In genomic region chr22:45316796-45317526, GRCh38 we compare ENCODE assay signal across 10 cellular contexts. TPM values are rescaled to one million over a fixed set of nuclear protein-coding genes. Genes with fewer than 3 reads are reported as not detected.
DNase-seq lines count a peak whose midpoint lies in the region; ATAC-seq, FAIRE-seq and TF ChIP-seq lines count a peak whose summit lies in the region.
"Had no signal": no experiment of that assay in that cellular context is flagged by ENCODE, and none has a peak within 500 bp of the region (broad histone marks: within the 10 kb centered on the region; RNA-seq: fewer than 3 reads in every experiment).

No MANE protein-coding gene starts in this region.

- 82% methylated on average over 8 of the region's 9 CpGs for WGBS in mammary epithelial cell (ENCODE audit: low coverage, missing lambda C conversion rate)
- 78 to 82% methylated on average over 9 of the region's 9 CpGs for WGBS in tibial nerve, 2 donors

- H3K79me2 ChIP-seq in mammary epithelial cell (ENCODE audit: insufficient read depth, low read length): peaks cover 93% of the 10 kb centered on the region

- no peak for FAIRE-seq in D721Med (lab: Jason Lieb, UNC)

- H4K20me1 ChIP-seq in mammary epithelial cell (ENCODE audit: insufficient read depth, low read length): no peaks in the 10 kb centered on the region

- H3K9me3 Mint-ChIP-seq in activated T-cell treated with anti-CD3 and anti-CD28 coated beads, Interleukin-2, amount 50 U/mL, for 72 hours: no peaks in the 10 kb centered on the region
- no peaks in the 10 kb centered on the region for H3K9me3 Mint-ChIP-seq in mesothelial cell of epicardium

- H3K36me3 ChIP-seq in mammary epithelial cell (ENCODE audit: insufficient read depth, low read length) (no peaks in the 10 kb centered on the region), tibial nerve (no peaks in the 10 kb centered on the region)

- no peak for TF ChIP-seq CTCF in mammary epithelial cell (conservative IDR thresholded peaks at IDR 0.05 in 1 of 2, IDR thresholded peaks at IDR 0.05 in 1 of 2; ENCODE audit: extremely low read depth in 1 of 2, insufficient read depth in 1 of 2, low read depth in 1 of 2, low read length in 2 of 2)
- TF ChIP-seq CTCF in mesothelial cell of epicardium (IDR thresholded peaks at IDR 0.05; ENCODE audit: unreplicated experiment): no peak
- TF ChIP-seq CTCF in tibial nerve (IDR thresholded peaks at IDR 0.05): no peak
- TF ChIP-seq CTCF in D721Med (IDR thresholded peaks at IDR 0.05; ENCODE audit: insufficient read depth, missing control alignments): no peak

- H3K9ac ChIP-seq in mammary epithelial cell (ENCODE audit: insufficient read depth, low read length): peak overlapping the region; percentile 16

- DNase-seq in activated T-cell treated with anti-CD3 and anti-CD28 coated beads, Interleukin-2, amount 50 U/mL, for 72 hours: no peak
- DNase-seq in activated T-cell treated with anti-CD3 and anti-CD28 coated beads, Interleukin-2, amount 50 U/mL, for 1 hour: no peak
- DNase-seq in mammary epithelial cell: no peak
- no peak for DNase-seq in mesothelial cell of epicardium (ENCODE audit: low spot score in 2 of 2, unreplicated experiment in 2 of 2)
- DNase-seq in tibial nerve (ENCODE audit: low spot score in 2 of 2): peak in 1 of 2 donors; percentile 31
- DNase-seq in D721Med (ENCODE audit: insufficient read length, low spot score): no peak
- DNase-seq: body of pancreas; stimulated activated CD4-positive, alpha-beta T cell treated with anti-CD3 and anti-CD28 coated beads, Interleukin-12 subunit alpha, Interleukin-12 subunit beta, amount 100 ng/mL, for 4 hours had no signal

- intact Hi-C loops in mammary epithelial cell (cut with micrococcal nuclease): loop anchor here (1.0 kb wide), 2 partner anchors 48 to 118 kb away; no protein-coding TSS in a partner anchor

- H3K27me3 Mint-ChIP-seq in activated T-cell treated with anti-CD3 and anti-CD28 coated beads, Interleukin-2, amount 50 U/mL, for 72 hours (ENCODE audit: low read depth): no peaks in the 10 kb centered on the region
- no peaks in the 10 kb centered on the region for H3K27me3 Mint-ChIP-seq in mesothelial cell of epicardium (ENCODE audit: low read depth)

- dilution Hi-C loops in mammary epithelial cell (cut with HindIII; ENCODE audit: low sequenced_read_pairs): no loop called here

- peak overlapping the region; percentile 59 for H3K4me2 ChIP-seq in mammary epithelial cell (ENCODE audit: insufficient read depth, low read depth, low read length)

- in situ Hi-C loops in mammary epithelial cell (cut with MboI; ENCODE audit: low sequenced_read_pairs in 2 of 2): no loop called here

- peak overlapping the region; percentile 71 for H3K27ac ChIP-seq in mammary epithelial cell (ENCODE audit: insufficient read depth, low read depth, low read length)
- H3K27ac ChIP-seq in tibial nerve: peak overlapping the region; percentile 38 to 85 (median 80)

- TF ChIP-seq POLR2A in tibial nerve (IDR thresholded peaks at IDR 0.05): no peak

- H3K4me1 ChIP-seq in mammary epithelial cell (ENCODE audit: insufficient read depth, low read length) (peaks cover 26% of the 10 kb centered on the region), tibial nerve (peaks cover 0 to 57% (median 16%) of the 10 kb centered on the region in 4 donors)

- H3K27ac Mint-ChIP-seq in activated T-cell treated with anti-CD3 and anti-CD28 coated beads, Interleukin-2, amount 50 U/mL, for 72 hours: peak overlapping the region; percentile 32
- peak overlapping the region; percentile 24 for H3K27ac Mint-ChIP-seq in mesothelial cell of epicardium

- H3K9me3 ChIP-seq in mammary epithelial cell (replicated peaks; ENCODE audit: insufficient read depth, low read length) (no peaks in the 10 kb centered on the region), tibial nerve (no peaks in the 10 kb centered on the region)
- H3K9me3 ChIP-seq: body of pancreas had no signal

- H3K4me3 ChIP-seq in mammary epithelial cell (replicated peaks in 1 of 3; ENCODE audit: insufficient read depth in 1 of 3, low read depth in 2 of 3, low read length in 3 of 3) (no peak overlapping the region), tibial nerve (no peak overlapping the region)
- H3K4me3 ChIP-seq: body of pancreas had no signal

- no TSS peak for BruUV-seq in mammary epithelial cell (replicated peaks; lab: Mats Ljungman, UMichigan)

- peaks cover 98% of the 10 kb centered on the region for H3K4me1 Mint-ChIP-seq in activated T-cell treated with anti-CD3 and anti-CD28 coated beads, Interleukin-2, amount 50 U/mL, for 72 hours (ENCODE audit: low read depth)
- H3K4me1 Mint-ChIP-seq in mesothelial cell of epicardium: peaks cover 29% of the 10 kb centered on the region

- no peak overlapping the region for H2AFZ ChIP-seq in mammary epithelial cell (ENCODE audit: low read depth, low read length)

- no peak for TF ChIP-seq EP300 in tibial nerve (IDR thresholded peaks at IDR 0.05)

- no peaks in the 10 kb centered on the region for H3K27me3 ChIP-seq in mammary epithelial cell (ENCODE audit: insufficient read depth, low read length)
- no peaks in the 10 kb centered on the region for H3K27me3 ChIP-seq in tibial nerve
- H3K27me3 ChIP-seq: body of pancreas had no signal

- peaks cover 0 to 8% of the 10 kb centered on the region in 2 donors for H3K36me3 Mint-ChIP-seq in activated T-cell treated with anti-CD3 and anti-CD28 coated beads, Interleukin-2, amount 50 U/mL, for 72 hours (ENCODE audit: insufficient read depth in 2 of 2)
- H3K36me3 Mint-ChIP-seq in mesothelial cell of epicardium: no peaks in the 10 kb centered on the region

- no peak for ATAC-seq in activated T-cell treated with anti-CD3 and anti-CD28 coated beads, Interleukin-2, amount 50 U/mL, for 72 hours (replicated peaks in 1 of 2)
- ATAC-seq in GM18873 (IDR thresholded peaks at IDR 0.05; ENCODE audit: low FRiP score, unreplicated experiment) (no peak), HG03354 (IDR thresholded peaks at IDR 0.05; ENCODE audit: poor library complexity, severe bottlenecking, unreplicated experiment) (no peak)

- CTCF ChIA-PET in mammary epithelial cell (lab: Charles Lee; ENCODE audit: low non-redundant PET): no interaction called here

- peak overlapping the region in 1 of 2 donors; percentile 96 for H3K4me3 Mint-ChIP-seq in activated T-cell treated with anti-CD3 and anti-CD28 coated beads, Interleukin-2, amount 50 U/mL, for 72 hours
- H3K4me3 Mint-ChIP-seq in mesothelial cell of epicardium: no peak overlapping the region

RNA-seq across cellular contexts. Expression of gene FAM118A, which starts 7.2 kb away (rescaled TPM):
- 100 to 1,000 TPM in 1 of 2 donors, 10 to 100 TPM in 1; 50.1 to 130 TPM for total RNA-seq in activated T-cell treated with anti-CD3 and anti-CD28 coated beads, Interleukin-2, amount 50 U/mL, for 72 hours
- total RNA-seq in mammary epithelial cell (10 to 100 TPM; 17.2 to 22.2 TPM), mesothelial cell of epicardium (227 to 235 TPM (median 229 TPM) in 3 replicates), tibial nerve (100 to 1,000 TPM in 2 of 4 donors, 10 to 100 TPM in 2; 16.8 to 171 (median 83.2) TPM)
- polyA plus RNA-seq in mammary epithelial cell: 14.5 TPM
- 7.3 TPM for polyA minus RNA-seq in mammary epithelial cell

RNA-seq across cellular contexts. Expression of gene UPK3A, which starts 32.2 kb away (rescaled TPM):
- not detected for total RNA-seq in activated T-cell treated with anti-CD3 and anti-CD28 coated beads, Interleukin-2, amount 50 U/mL, for 72 hours
- total RNA-seq in mammary epithelial cell (not detected), mesothelial cell of epicardium (0.59 to 0.87 TPM (median 0.84 TPM) in 3 replicates), tibial nerve (not detected)
- polyA plus RNA-seq in mammary epithelial cell: not detected
- not detected for polyA minus RNA-seq in mammary epithelial cell
- total RNA-seq: body of pancreas had no signal
